Comparison of ENCODE assay signal across 22 cellular contexts in genomic region chr3:51139616-51140015, GRCh38.
"Had no signal": no experiment of that assay in that cellular context is flagged by ENCODE, and none has a peak within 500 bp of the region (broad histone marks: within the 10 kb centered on the region; RNA-seq: fewer than 3 reads in every experiment).

No MANE protein-coding gene starts in this region.

- DNase-seq: colonic mucosa; cortex of kidney; effector CD8-positive, alpha-beta T cell; effector memory CD8-positive, alpha-beta T cell; endodermal cell; erythroblast; esophagus squamous epithelium; foreskin fibroblast; foreskin melanocyte; gastrocnemius medialis; glutamatergic neuron; head of caudate nucleus; heart right ventricle; hippocampal formation; left cardiac atrium; left lung; left ventricle myocardium superior; lower lobe of right lung; mesenchymal stem cell; mucosa of descending colon had no signal

- H3K27me3 ChIP-seq: colonic mucosa, esophagus squamous epithelium, gastrocnemius medialis, heart right ventricle, left lung had no signal

- H3K4me1 ChIP-seq: colonic mucosa, esophagus squamous epithelium, gastrocnemius medialis, heart right ventricle, left lung, lower lobe of right lung had no signal

- ATAC-seq: effector memory CD8-positive, alpha-beta T cell; esophagus mucosa; gastrocnemius medialis; heart right ventricle; left cardiac atrium; left lung; left ventricle myocardium superior; lower lobe of right lung; mucosa of descending colon had no signal

- H3K9me3 ChIP-seq: colonic mucosa, esophagus squamous epithelium, gastrocnemius medialis, left lung, lower lobe of right lung, mucosa of descending colon had no signal

- H3K36me3 ChIP-seq: colonic mucosa, esophagus squamous epithelium, gastrocnemius medialis, heart right ventricle, left lung, lower lobe of right lung had no signal

- H3K4me3 ChIP-seq: colonic mucosa, esophagus squamous epithelium, gastrocnemius medialis, heart right ventricle, left lung, lower lobe of right lung, mucosa of descending colon had no signal

- H3K27ac ChIP-seq: colonic mucosa, epithelial cell of prostate, esophagus squamous epithelium, gastrocnemius medialis, heart right ventricle, left lung, lower lobe of right lung had no signal
